In genomic region chr6:150119256-150119655, GRCh38 we compare ENCODE assay signal across 14 cellular contexts. TPM values are rescaled to one million over a fixed set of nuclear protein-coding genes. Genes with fewer than 3 reads are reported as not detected.
DNase-seq lines count a peak whose midpoint lies in the region; ATAC-seq and TF ChIP-seq lines count a peak whose summit lies in the region.
"Had no signal": no experiment of that assay in that cellular context is flagged by ENCODE, and none has a peak within 500 bp of the region (broad histone marks: within the 10 kb centered on the region; RNA-seq: fewer than 3 reads in every experiment).

No MANE protein-coding gene starts in this region.

- H4K91ac ChIP-seq in neuronal stem cell (ENCODE audit: low read depth, low read length, poor library complexity): no peak overlapping the region

- TF ChIP-seq CTCF in sigmoid colon (IDR thresholded peaks at IDR 0.05): no peak

- no peak overlapping the region for H3K14ac ChIP-seq in neuronal stem cell (ENCODE audit: low read length)

- no peak for TF ChIP-seq POLR2A in sigmoid colon (IDR thresholded peaks at IDR 0.05)

- no peak overlapping the region for H3K4me3 ChIP-seq in neuronal stem cell (ENCODE audit: low read length in 2 of 2)
- no peak overlapping the region for H3K4me3 ChIP-seq in sigmoid colon

- H3K79me1 ChIP-seq in neuronal stem cell (ENCODE audit: low read depth, low read length): no peaks in the 10 kb centered on the region

- no peak overlapping the region for H2BK12ac ChIP-seq in neuronal stem cell (ENCODE audit: low read length)

- no peaks in the 10 kb centered on the region for H3K9me3 ChIP-seq in neuronal stem cell (replicated peaks in 1 of 2; ENCODE audit: control insufficient read depth in 2 of 2, insufficient read depth in 1 of 2, low read depth in 1 of 2, low read length in 2 of 2)
- H3K9me3 ChIP-seq in sigmoid colon: no peaks in the 10 kb centered on the region

- H3K27ac ChIP-seq in neuronal stem cell (replicated peaks; ENCODE audit: low read length) (no peak overlapping the region), sigmoid colon (no peak overlapping the region)
- H3K27ac ChIP-seq: brain microvascular endothelial cell, epithelial cell of prostate had no signal

- peak; percentile 9 for DNase-seq in NCI-H748 (lab: John Stamatoyannopoulos, UW; ENCODE audit: unreplicated experiment)
- DNase-seq in NCI-H748 treated with DMSO at 0.1 percent for 48 hours (lab: John Stamatoyannopoulos, UW): no peak
- peak; percentile 95 for DNase-seq in MV-4-11 (lab: John Stamatoyannopoulos, UW)
- peak; percentile 30 for DNase-seq in astrocyte of the hippocampus (ENCODE audit: low read depth, low spot score)
- DNase-seq in neuronal stem cell (ENCODE audit: low spot score): no peak
- no peak for DNase-seq in germinal center (ENCODE audit: low spot score)
- no peak for DNase-seq in sigmoid colon
- DNase-seq: activated T-cell treated with anti-CD3 and anti-CD28 coated beads, Interleukin-2, amount 50 U/mL, for 1 hour; brain microvascular endothelial cell; NK-92 treated with Interleukin-12 subunit alpha and Interleukin-12 subunit beta, amount 100 ng/mL, for 24 hours; stimulated activated CD4-positive, alpha-beta T cell treated with anti-CD3 and anti-CD28 coated beads, Interleukin-1b, Interleukin-23, amount 100 ng/mL, for 48 hours had no signal

- H3K4ac ChIP-seq in neuronal stem cell (ENCODE audit: low read length): no peak overlapping the region

- no peak overlapping the region for H3K4me2 ChIP-seq in neuronal stem cell (ENCODE audit: insufficient read depth, low read length, poor library complexity, severe bottlenecking)

- H3K18ac ChIP-seq in neuronal stem cell (ENCODE audit: low read length): no peak overlapping the region

- no peak for ATAC-seq in GM18858 (IDR thresholded peaks at IDR 0.05; ENCODE audit: unreplicated experiment)

- H2AFZ ChIP-seq in neuronal stem cell (ENCODE audit: low read length): peak overlapping the region; percentile 90

- H2BK120ac ChIP-seq in neuronal stem cell (ENCODE audit: low read depth, low read length): no peak overlapping the region

- TF ChIP-seq EP300 in sigmoid colon (IDR thresholded peaks at IDR 0.05): no peak

- H3K4me1 ChIP-seq in neuronal stem cell (ENCODE audit: control insufficient read depth in 2 of 2, insufficient read depth in 1 of 2, low read depth in 1 of 2, low read length in 2 of 2) (peaks cover 2 to 15% of the 10 kb centered on the region in 2 donors), sigmoid colon (no peaks in the 10 kb centered on the region)

- no peaks in the 10 kb centered on the region for H3K36me3 ChIP-seq in neuronal stem cell (replicated peaks in 1 of 2; ENCODE audit: control insufficient read depth in 2 of 2, insufficient read depth in 2 of 2, low read length in 2 of 2)
- H3K36me3 ChIP-seq in sigmoid colon: no peaks in the 10 kb centered on the region
- H3K36me3 ChIP-seq: brain microvascular endothelial cell had no signal

- intact Hi-C loops in sigmoid colon (cut with DNase I): no loop called here

- H3K27me3 ChIP-seq in neuronal stem cell (ENCODE audit: control insufficient read depth in 3 of 3, insufficient read depth in 3 of 3, low read depth in 1 of 3, low read length in 3 of 3): no peaks in the 10 kb centered on the region
- no peaks in the 10 kb centered on the region for H3K27me3 ChIP-seq in sigmoid colon
- H3K27me3 ChIP-seq: brain microvascular endothelial cell had no signal

- no peak overlapping the region for H2AK5ac ChIP-seq in neuronal stem cell (ENCODE audit: low read depth, low read length)

- no CpG with 5 or more reads among the region's 6 CpGs for WGBS in neuronal stem cell (ENCODE audit: extremely low coverage in 2 of 2, insufficient read length in 2 of 2, insufficient replicate concordance in 1 of 2), 2 donors
- WGBS in sigmoid colon, 2 donors: 24 to 44% methylated on average over 6 of the region's 6 CpGs

- H3K23ac ChIP-seq in neuronal stem cell (ENCODE audit: low read depth, low read length, poor library complexity): no peak overlapping the region

- no peak overlapping the region for H4K8ac ChIP-seq in neuronal stem cell (ENCODE audit: low read depth, low read length)

- H2BK5ac ChIP-seq in neuronal stem cell (ENCODE audit: low read length): no peak overlapping the region

- H3K9ac ChIP-seq in neuronal stem cell (ENCODE audit: low read depth, low read length, poor library complexity): no peak overlapping the region

- H2BK15ac ChIP-seq in neuronal stem cell (ENCODE audit: low read length): no peak overlapping the region

RNA-seq across cellular contexts. Expression of gene PPP1R14C, which starts 23.6 kb away (rescaled TPM):
- polyA plus RNA-seq in neuronal stem cell (2013, experiment 1 of 2): 0.63 TPM
- 0.79 TPM for polyA plus RNA-seq in neuronal stem cell (2013, experiment 2 of 2)
- under 1 TPM in 2 of 4 donors, not detected in 2; under 0.01 to 0.55 TPM for total RNA-seq in sigmoid colon
- polyA plus RNA-seq in sigmoid colon: 10 to 100 TPM; 19.8 to 37.0 (median 21.3) TPM
- polyA plus RNA-seq: AG04450 had no signal

RNA-seq across cellular contexts. Expression of gene ULBP3, which starts 50.3 kb away (rescaled TPM):
- 7.8 TPM for polyA plus RNA-seq in neuronal stem cell (2013, experiment 1 of 2)
- polyA plus RNA-seq in neuronal stem cell (2013, experiment 2 of 2): 7.7 TPM
- under 1 TPM in 1 of 4 donors, not detected in 3; 0.95 TPM for total RNA-seq in sigmoid colon
- polyA plus RNA-seq in sigmoid colon: 1 to 10 TPM in 1 of 3 donors, not detected in 2; 1.5 TPM

Comparison
In these comparisons a context has a peak if more than half of its experiments do, and no peak if none do; other contexts are left out.
1. DNase-seq: peak in NCI-H748 (single experiment), MV-4-11 (single experiment) and astrocyte of the hippocampus (single experiment); none in NCI-H748 treated with DMSO at 0.1 percent for 48 hours (single experiment), neuronal stem cell (single experiment), germinal center (single experiment) and sigmoid colon (single experiment).